In the genomic region with DNA sequence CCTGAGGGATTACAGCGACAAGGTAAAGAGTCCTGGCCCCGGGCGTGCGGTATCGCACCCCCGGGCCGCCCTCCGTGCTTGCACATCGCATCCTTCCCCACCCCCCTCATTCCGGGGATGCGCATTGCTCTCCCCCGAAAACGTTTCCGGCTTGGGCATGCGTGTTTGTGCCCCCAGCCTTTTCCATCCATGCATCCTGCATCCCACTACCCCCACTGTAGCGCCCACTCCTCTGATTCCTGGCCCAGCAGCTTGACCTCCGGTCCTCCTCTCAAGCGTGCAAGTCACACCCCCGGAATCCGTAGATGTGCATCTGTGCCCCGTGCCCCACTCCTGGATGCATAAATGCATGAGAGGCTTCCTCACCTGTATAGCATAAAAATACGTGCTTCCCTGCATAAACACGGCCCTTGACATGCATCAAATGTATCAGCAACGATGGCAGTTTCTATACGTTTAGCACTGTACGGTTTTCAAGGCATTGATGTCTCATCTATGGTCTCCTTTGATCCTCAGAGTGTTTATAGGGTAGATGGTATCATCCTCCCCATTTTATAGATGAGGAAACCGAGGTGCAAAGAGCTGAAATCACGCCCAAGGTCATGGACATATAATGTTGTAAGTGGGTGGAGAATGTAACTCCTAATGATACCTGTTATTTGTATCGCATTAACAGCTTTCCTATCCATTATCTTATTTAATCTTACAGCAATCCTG, we compare ENCODE assay signal across 8 cellular contexts. TPM values are rescaled to one million over a fixed set of nuclear protein-coding genes. Genes with fewer than 3 reads are reported as not detected.
DNase-seq lines count a peak whose midpoint lies in the region; ATAC-seq and TF ChIP-seq lines count a peak whose summit lies in the region.

No MANE protein-coding gene starts in this region.

- WGBS in IMR-90 (ENCODE audit: extremely low coverage in 2 of 2, insufficient read length in 1 of 2), 2 experiments, result 0% methylated on average over 7 of the region's 29 CpGs; no CpG with 5 or more reads in 1 of the 2 experiments
- 4 to 10% (median 7%) methylated on average over 11 to 29 of the region's 29 CpGs for WGBS in adrenal gland, 4 donors
- WGBS in testis, 2 donors, result 3 to 7% methylated on average over 14 to 29 of the region's 29 CpGs

- H4K5ac ChIP-seq in IMR-90 (ENCODE audit: low read depth, low read length), result peak overlapping the region; percentile 74

- H3K18ac ChIP-seq in IMR-90 (ENCODE audit: low read depth, low read length), result no peak overlapping the region; the same call in 1 of the 2 replicates

- H3K9me1 ChIP-seq in IMR-90 (ENCODE audit: insufficient read depth, low read length), result no peaks in the 10 kb centered on the region

- peak overlapping the region; percentile 85 for H3K14ac ChIP-seq in IMR-90 (replicated peaks; ENCODE audit: low read depth, low read length)

- H4K20me1 ChIP-seq in IMR-90 (ENCODE audit: insufficient read depth, low read length), result peaks cover 3% of the 10 kb centered on the region; the same call in 1 of the 2 replicates

- no peak overlapping the region for H2BK120ac ChIP-seq in IMR-90 (ENCODE audit: low read depth, low read length)

- no peaks in the 10 kb centered on the region for H3K36me3 ChIP-seq in A673 (ENCODE audit: insufficient read depth, low read length, poor library complexity, severe bottlenecking)
- H3K36me3 ChIP-seq in IMR-90 (ENCODE audit: control insufficient read depth, insufficient read depth, low read length), result no peaks in the 10 kb centered on the region
- H3K36me3 ChIP-seq in adrenal gland (replicated peaks in 1 of 2), result no peaks in the 10 kb centered on the region
- no peaks in the 10 kb centered on the region for H3K36me3 ChIP-seq in left lung
- no peaks in the 10 kb centered on the region for H3K36me3 ChIP-seq in testis (ENCODE audit: low read depth, missing control alignments)

- no peak overlapping the region for H2BK20ac ChIP-seq in IMR-90 (ENCODE audit: low read depth, low read length)

- peak overlapping the region; percentile 76 for H3K9ac ChIP-seq in IMR-90 (ENCODE audit: low read depth, low read length)

- TF ChIP-seq POLR2A in IMR-90 (IDR thresholded peaks at IDR 0.05; ENCODE audit: low read depth, low read length), result no peak
- no peak for TF ChIP-seq POLR2A in adrenal gland (IDR thresholded peaks at IDR 0.05)
- TF ChIP-seq POLR2A in testis (IDR thresholded peaks at IDR 0.05), result no peak

- BruUV-seq in A673 (replicated peaks; lab: Mats Ljungman, UMichigan) (no TSS peak), IMR-90 (replicated peaks; lab: Mats Ljungman, UMichigan) (no TSS peak)

- in situ Hi-C loops in IMR-90 (cut with MboI; ENCODE audit: low sequenced_read_pairs), result no loop called here

- H2AK5ac ChIP-seq in IMR-90 (ENCODE audit: low read depth, low read length), result peak overlapping the region; percentile 42

- peak overlapping the region; percentile 70 to 95; a peak in 3 of 4 replicates for H4K8ac ChIP-seq in IMR-90 (ENCODE audit: low read depth in 2 of 2, low read length in 2 of 2)

- ATAC-seq in GM18498 (IDR thresholded peaks at IDR 0.05; ENCODE audit: unreplicated experiment) (peak; percentile 1), IMR-90 (ENCODE audit: low read depth) (peak; percentile 27), left lung (no peak)

- DNase-seq in A673 (ENCODE audit: low spot score) (no peak), IMR-90 (no peak), adrenal gland (peak in 2 of 7 donors; percentile 13 to 64), left lung (no peak), testis (no peak), NCI-H510A treated with DMSO at 0.1 percent for 48 hours (lab: John Stamatoyannopoulos, UW) (no peak), NCI-H1048 (lab: John Stamatoyannopoulos, UW) (no peak)

- peak overlapping the region; percentile 87 for H3K23ac ChIP-seq in IMR-90 (ENCODE audit: low read depth, low read length)

- H3K4ac ChIP-seq in IMR-90 (ENCODE audit: low read depth, low read length), result peak overlapping the region; percentile 73

- TF ChIP-seq RAD21 in IMR-90 (IDR thresholded peaks at IDR 0.05; ENCODE audit: low read length), result no peak

- peak overlapping the region; percentile 65; the same call in 1 of the 2 replicates for H4K91ac ChIP-seq in IMR-90 (ENCODE audit: insufficient read depth, low read depth, low read length)

- no peak for TF ChIP-seq CTCF in A673 (conservative IDR thresholded peaks at IDR 0.05; ENCODE audit: low read depth, low read length)
- no peak for TF ChIP-seq CTCF in IMR-90 (conservative IDR thresholded peaks at IDR 0.05; ENCODE audit: low read depth, low read length)
- TF ChIP-seq CTCF in adrenal gland (IDR thresholded peaks at IDR 0.05), result no peak
- no peak for TF ChIP-seq CTCF in left lung (IDR thresholded peaks at IDR 0.05)
- no peak for TF ChIP-seq CTCF in testis (IDR thresholded peaks at IDR 0.05)

- POLR2A ChIA-PET in A673 (lab: Charles Lee; ENCODE audit: low non-redundant PET) (no interaction called here), IMR-90 (lab: Charles Lee; ENCODE audit: unreplicated experiment) (no interaction called here)

- H3K9me3 ChIP-seq in A673 (ENCODE audit: low read depth, low read length, poor library complexity, severe bottlenecking) (no peaks in the 10 kb centered on the region), IMR-90 (ENCODE audit: control insufficient read depth, insufficient read depth, low read length) (no peaks in the 10 kb centered on the region), adrenal gland (replicated peaks in 1 of 3) (no peaks in the 10 kb centered on the region), left lung (no peaks in the 10 kb centered on the region), testis (no peaks in the 10 kb centered on the region)

- H2AFZ ChIP-seq in IMR-90 (replicated peaks; ENCODE audit: low read length, poor library complexity), result peak overlapping the region; percentile 99

- intact Hi-C loops in A673 (cut with micrococcal nuclease; ENCODE audit: unreplicated experiment), result no loop called here
- intact Hi-C loops in IMR-90 (cut with micrococcal nuclease), result loop anchor here (1.0 to 10.0 kb wide), 3 partner anchors 140 to 420 kb away; a partner anchor contains a TSS
- intact Hi-C loops in adrenal gland (cut with DNase I), result no loop called here
- intact Hi-C loops in left lung (cut with DNase I), result no loop called here
- intact Hi-C loops in testis (cut with DNase I; ENCODE audit: low total_unique reads), result no loop called here

- H3K4me1 ChIP-seq in A673 (ENCODE audit: insufficient read depth, low read length, poor library complexity, severe bottlenecking) (peaks cover 21% of the 10 kb centered on the region), IMR-90 (ENCODE audit: control insufficient read depth, insufficient read depth, low read length) (peaks cover 3% of the 10 kb centered on the region), adrenal gland (replicated peaks in 1 of 2) (peaks cover 9 to 41% of the 10 kb centered on the region in 2 donors), left lung (peaks cover 8 to 23% of the 10 kb centered on the region in 2 donors), testis (peaks cover 12% of the 10 kb centered on the region)

- H3K27ac ChIP-seq in A673 (ENCODE audit: low read depth, low read length, poor library complexity, severe bottlenecking), result peak overlapping the region; percentile 96
- H3K27ac ChIP-seq in IMR-90 (ENCODE audit: insufficient read depth, low read length), result peak overlapping the region; percentile 97
- peak overlapping the region; percentile 85 to 99 (median 96) for H3K27ac ChIP-seq in adrenal gland
- H3K27ac ChIP-seq in left lung, result peak overlapping the region; percentile 95
- H3K27ac ChIP-seq in testis, result peak overlapping the region; percentile 92 to 97

- H3K4me2 ChIP-seq in IMR-90 (ENCODE audit: low read depth, low read length), result peak overlapping the region; percentile 97

- peak overlapping the region; percentile 90 for H2AK9ac ChIP-seq in IMR-90 (replicated peaks; ENCODE audit: low read depth, low read length, poor library complexity)

- H3K27me3 ChIP-seq in A673 (replicated peaks; ENCODE audit: insufficient read depth, low read depth, low read length, poor library complexity), result no peaks in the 10 kb centered on the region
- H3K27me3 ChIP-seq in IMR-90 (ENCODE audit: control insufficient read depth, insufficient read depth, low read length), result no peaks in the 10 kb centered on the region
- H3K27me3 ChIP-seq in adrenal gland, result no peaks in the 10 kb centered on the region
- H3K27me3 ChIP-seq in left lung, result no peaks in the 10 kb centered on the region
- no peaks in the 10 kb centered on the region for H3K27me3 ChIP-seq in testis

- CTCF ChIA-PET in A673 (lab: Charles Lee) (no interaction called here), IMR-90 (lab: Yijun Ruan, JAX) (interaction anchor here (0.7 kb wide), 1 partner anchor 39 kb away, joined by 3 read pairs; no protein-coding TSS in a partner anchor)

- dilution Hi-C loops in IMR-90 (cut with HindIII; ENCODE audit: low sequenced_read_pairs, unreplicated experiment), result no loop called here

- H3K56ac ChIP-seq in IMR-90 (ENCODE audit: extremely low read depth, insufficient read depth, low read length), result peak overlapping the region; percentile 30; the same call in 1 of the 2 replicates

- H3K4me3 ChIP-seq in A673 (ENCODE audit: low read depth, low read length, poor library complexity, severe bottlenecking) (peak overlapping the region; percentile 87), IMR-90 (ENCODE audit: insufficient read depth, low read depth, low read length) (peak overlapping the region; percentile 59), adrenal gland (peak overlapping the region; percentile 44 to 81 (median 80)), left lung (peak overlapping the region; percentile 74 to 90), testis (peak overlapping the region; percentile 71 to 91)

- no peak overlapping the region for H2BK15ac ChIP-seq in IMR-90 (ENCODE audit: low read depth, low read length)

- peaks cover 20 to 39% of the 10 kb centered on the region in 2 experiments for H3K79me1 ChIP-seq in IMR-90 (ENCODE audit: low read depth in 1 of 2, low read length in 2 of 2)

- peak overlapping the region; percentile 65 for H2BK5ac ChIP-seq in IMR-90 (ENCODE audit: low read depth, low read length, poor library complexity, severe bottlenecking)

TF ChIP-seq in IMR-90, 13 proteins besides CTCF, POLR2A, EP300 and RAD21:
- TF ChIP-seq MAZ (IDR thresholded peaks at IDR 0.05; ENCODE audit: borderline replicate concordance, low read depth, low read length) (no peak), NFE2L2 (IDR thresholded peaks at IDR 0.05; ENCODE audit: low read depth, low read length) (no peak), MXI1 (IDR thresholded peaks at IDR 0.05; ENCODE audit: borderline replicate concordance, low read depth, low read length) (no peak), CHD1 (IDR thresholded peaks at IDR 0.05; ENCODE audit: low read depth, low read length) (no peak)

RNA-seq across cellular contexts. Expression of a gene that starts 0.5 kb away (rescaled TPM):
- 21.3 and 23.5 TPM in 2 replicates for total RNA-seq in A673 (2021)
- total RNA-seq in IMR-90 (2012; rRNA removed), result 16.7 and 19.5 TPM in 2 replicates
- 4.7 and 5.5 TPM in 2 replicates for polyA plus RNA-seq in IMR-90 (2012; rRNA removed)
- polyA plus RNA-seq in IMR-90 (2012; cell fraction: cytosol; rRNA removed), result 1.0 and 1.5 TPM in 2 replicates
- 3.7 and 25.8 TPM in 2 replicates for polyA plus RNA-seq in IMR-90 (2012; cell fraction: nucleus; rRNA removed; ENCODE audit: low replicate concordance)
- 10 to 100 TPM in 7 of 8 donors, 1 to 10 TPM in 1; 8.2 to 24.1 (median 14.5) TPM for total RNA-seq in adrenal gland
- polyA plus RNA-seq in adrenal gland, result 10 to 100 TPM in 1 of 3 donors, 1 to 10 TPM in 2; 5.1 to 21.6 (median 5.4) TPM
- total RNA-seq in left lung, result 10 to 100 TPM; 14.5 TPM
- total RNA-seq in testis, result 10 to 100 TPM; 18.3 to 27.7 TPM
- polyA plus RNA-seq in testis (ENCODE audit: insufficient read depth, low read depth, low replicate concordance), result 14.3 TPM
